21 cellular contexts compared by ENCODE assay signal in genomic region chr2:134020608-134021007, GRCh38.
A peak's percentile ranks its signal among the peaks of the same experiment; 100 is the strongest.
DNase-seq lines count a peak whose midpoint lies in the region; ATAC-seq and TF ChIP-seq lines count a peak whose summit lies in the region.
"Had no signal": no experiment of that assay in that cellular context is flagged by ENCODE, and none has a peak within 500 bp of the region (broad histone marks: within the 10 kb centered on the region; RNA-seq: fewer than 3 reads in every experiment).

No MANE protein-coding gene starts in this region.

- H3K4me2 ChIP-seq in BLaER1 treated with 17β-estradiol and CSF1 and Interleukin-3, amounts not matched to agents 10 nM and 100 nM: peak overlapping the region; percentile 29 to 86 (median 60)
- no peak overlapping the region for H3K4me2 ChIP-seq in IMR-90 (ENCODE audit: low read depth, low read length)

- H4K8ac ChIP-seq in IMR-90 (ENCODE audit: low read depth in 2 of 2, low read length in 2 of 2): no peak overlapping the region

- H3K79me1 ChIP-seq in IMR-90 (ENCODE audit: low read depth in 1 of 2, low read length in 2 of 2): no peaks in the 10 kb centered on the region

- no peak overlapping the region for H3K9ac ChIP-seq in BLaER1 treated with 17β-estradiol and CSF1 and Interleukin-3, amounts not matched to agents 10 nM and 100 nM
- H3K9ac ChIP-seq in IMR-90 (ENCODE audit: low read depth, low read length): no peak overlapping the region

- no peak overlapping the region for H2AK9ac ChIP-seq in IMR-90 (replicated peaks; ENCODE audit: low read depth, low read length, poor library complexity)

- H3K4me3 ChIP-seq in BLaER1 treated with 17β-estradiol and CSF1 and Interleukin-3, amounts not matched to agents 10 nM and 100 nM: no peak overlapping the region
- no peak overlapping the region for H3K4me3 ChIP-seq in IMR-90 (ENCODE audit: insufficient read depth, low read depth, low read length)
- H3K4me3 ChIP-seq: left lung, transverse colon had no signal

- no peak overlapping the region for H2AFZ ChIP-seq in IMR-90 (replicated peaks; ENCODE audit: low read length, poor library complexity)

- H4K20me1 ChIP-seq in BLaER1 treated with 17β-estradiol and CSF1 and Interleukin-3, amounts not matched to agents 10 nM and 100 nM: no peaks in the 10 kb centered on the region; a peak in 1 of 22 replicates
- no peaks in the 10 kb centered on the region for H4K20me1 ChIP-seq in IMR-90 (ENCODE audit: insufficient read depth, low read length)

- H2BK5ac ChIP-seq in IMR-90 (ENCODE audit: low read depth, low read length, poor library complexity, severe bottlenecking): no peak overlapping the region

- no peaks in the 10 kb centered on the region for H3K36me3 ChIP-seq in BLaER1 treated with 17β-estradiol and CSF1 and Interleukin-3, amounts not matched to agents 10 nM and 100 nM
- H3K36me3 ChIP-seq in IMR-90 (ENCODE audit: control insufficient read depth, insufficient read depth, low read length): no peaks in the 10 kb centered on the region
- H3K36me3 ChIP-seq: left lung, transverse colon had no signal

- no peak overlapping the region; the same call in 1 of the 2 replicates for H3K18ac ChIP-seq in IMR-90 (ENCODE audit: low read depth, low read length)

- dilution Hi-C loops in IMR-90 (cut with HindIII; ENCODE audit: low sequenced_read_pairs, unreplicated experiment): no loop called here

- H3K4ac ChIP-seq in IMR-90 (ENCODE audit: low read depth, low read length): no peak overlapping the region

- no CpG with 5 or more reads among the region's 3 CpGs for WGBS in IMR-90 (ENCODE audit: extremely low coverage in 2 of 2, insufficient read length in 1 of 2), 2 experiments

- H3K27ac ChIP-seq in BLaER1 treated with 17β-estradiol and CSF1 and Interleukin-3, amounts not matched to agents 10 nM and 100 nM: no peak overlapping the region
- no peak overlapping the region for H3K27ac ChIP-seq in IMR-90 (ENCODE audit: insufficient read depth, low read length)
- H3K27ac ChIP-seq: left lung, transverse colon had no signal

- peaks cover 0 to 57% (median 0%) of the 10 kb centered on the region in 11 experiments; a peak in 7 of 22 replicates for H3K27me3 ChIP-seq in BLaER1 treated with 17β-estradiol and CSF1 and Interleukin-3, amounts not matched to agents 10 nM and 100 nM
- H3K27me3 ChIP-seq in IMR-90 (ENCODE audit: control insufficient read depth, insufficient read depth, low read length): no peaks in the 10 kb centered on the region
- H3K27me3 ChIP-seq: left lung, transverse colon had no signal

- no peak overlapping the region for H4K5ac ChIP-seq in IMR-90 (ENCODE audit: low read depth, low read length)

- peaks cover 21 to 32% (median 23%) of the 10 kb centered on the region in 10 experiments for H3K4me1 ChIP-seq in BLaER1 treated with 17β-estradiol and CSF1 and Interleukin-3, amounts not matched to agents 10 nM and 100 nM
- H3K4me1 ChIP-seq in IMR-90 (ENCODE audit: control insufficient read depth, insufficient read depth, low read length): peaks cover 10% of the 10 kb centered on the region
- H3K4me1 ChIP-seq: left lung, transverse colon had no signal

- CTCF ChIA-PET in IMR-90 (lab: Yijun Ruan, JAX) (no interaction called here), HEK293T (lab: Yijun Ruan, JAX) (no interaction called here)

- peak overlapping the region; percentile 32; the same call in 1 of the 2 replicates for H2BK120ac ChIP-seq in IMR-90 (ENCODE audit: low read depth, low read length)

- TF ChIP-seq POLR2A in IMR-90 (IDR thresholded peaks at IDR 0.05; ENCODE audit: low read depth, low read length): no peak

- DNase-seq in IMR-90 (no peak), HEK293T (ENCODE audit: extremely low spot score) (no peak), DMS 273 (lab: John Stamatoyannopoulos, UW; ENCODE audit: unreplicated experiment) (no peak), omental fat pad (ENCODE audit: low spot score) (no peak)
- peak; percentile 26 for DNase-seq in central memory CD4-positive, alpha-beta T cell
- DNase-seq: activated CD4-positive, alpha-beta T cell treated with anti-CD3 and anti-CD28 coated beads, Interleukin-2, amount 10 ng/mL, durations not matched to agents 7 days and 5 days; activated T-cell treated with anti-CD3 and anti-CD28 coated beads for 4 hours; amygdala; caudate nucleus; effector CD4-positive, alpha-beta T cell; glutamatergic neuron; KG1; left lung; NCI-H1105 treated with DMSO at 0.1 percent for 48 hours; NCI-H526 treated with DMSO at 0.1 percent for 48 hours; nucleus accumbens; stimulated activated naive CD4-positive, alpha-beta T cell; transverse colon had no signal

- H2BK15ac ChIP-seq in IMR-90 (ENCODE audit: low read depth, low read length): peak overlapping the region; percentile 53; the same call in 2 of the 3 replicates

- TF ChIP-seq CTCF in IMR-90 (conservative IDR thresholded peaks at IDR 0.05; ENCODE audit: low read depth, low read length) (no peak), omental fat pad (IDR thresholded peaks at IDR 0.05) (no peak)

- no peak for TF ChIP-seq RAD21 in IMR-90 (IDR thresholded peaks at IDR 0.05; ENCODE audit: low read length)

- intact Hi-C loops in IMR-90 (cut with micrococcal nuclease): no loop called here

- peaks cover 6% of the 10 kb centered on the region; the same call in 1 of the 2 replicates for H3K9me1 ChIP-seq in IMR-90 (ENCODE audit: insufficient read depth, low read length)

- H3K56ac ChIP-seq in IMR-90 (ENCODE audit: extremely low read depth, insufficient read depth, low read length): no peak overlapping the region

- H3K23ac ChIP-seq in IMR-90 (ENCODE audit: low read depth, low read length): no peak overlapping the region

- no peaks in the 10 kb centered on the region for H3K9me3 ChIP-seq in BLaER1 treated with 17β-estradiol and CSF1 and Interleukin-3, amounts not matched to agents 10 nM and 100 nM (replicated peaks in 1 of 11)
- no peaks in the 10 kb centered on the region for H3K9me3 ChIP-seq in IMR-90 (ENCODE audit: control insufficient read depth, insufficient read depth, low read length)
- H3K9me3 ChIP-seq: left lung, transverse colon had no signal

- in situ Hi-C loops in IMR-90 (cut with MboI; ENCODE audit: low sequenced_read_pairs): no loop called here

- peak; percentile 33 for ATAC-seq in GM18861 (IDR thresholded peaks at IDR 0.05; ENCODE audit: unreplicated experiment)
- ATAC-seq in IMR-90 (ENCODE audit: low read depth): no peak
- ATAC-seq in GM19035 (IDR thresholded peaks at IDR 0.05; ENCODE audit: unreplicated experiment): no peak
- no peak for ATAC-seq in omental fat pad (ENCODE audit: low FRiP score)
- ATAC-seq: left lung had no signal

- H4K91ac ChIP-seq in IMR-90 (ENCODE audit: insufficient read depth, low read depth, low read length): no peak overlapping the region

- POLR2A ChIA-PET in IMR-90 (lab: Charles Lee; ENCODE audit: unreplicated experiment): no interaction called here
- POLR2A ChIA-PET in HEK293T (lab: Yijun Ruan, JAX): no interaction called here

- H2BK20ac ChIP-seq in IMR-90 (ENCODE audit: low read depth, low read length): peak overlapping the region; percentile 40; the same call in 1 of the 2 replicates

- 0 out of 2 replicates have a peak overlapping the region, but pooled peaks have one; percentile 51 for H2AK5ac ChIP-seq in IMR-90 (ENCODE audit: low read depth, low read length)

- BruUV-seq in IMR-90 (replicated peaks; lab: Mats Ljungman, UMichigan): no TSS peak

- H3K14ac ChIP-seq in IMR-90 (replicated peaks; ENCODE audit: low read depth, low read length): no peak overlapping the region

TF ChIP-seq in IMR-90, 13 proteins besides CTCF, POLR2A, EP300 and RAD21 (continues in another document):
- no peak for TF ChIP-seq MAFK (IDR thresholded peaks at IDR 0.05; ENCODE audit: low read depth, low read length)
- TF ChIP-seq, protein P1, sequence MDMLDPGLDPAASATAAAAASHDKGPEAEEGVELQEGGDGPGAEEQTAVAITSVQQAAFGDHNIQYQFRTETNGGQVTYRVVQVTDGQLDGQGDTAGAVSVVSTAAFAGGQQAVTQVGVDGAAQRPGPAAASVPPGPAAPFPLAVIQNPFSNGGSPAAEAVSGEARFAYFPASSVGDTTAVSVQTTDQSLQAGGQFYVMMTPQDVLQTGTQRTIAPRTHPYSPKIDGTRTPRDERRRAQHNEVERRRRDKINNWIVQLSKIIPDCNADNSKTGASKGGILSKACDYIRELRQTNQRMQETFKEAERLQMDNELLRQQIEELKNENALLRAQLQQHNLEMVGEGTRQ (IDR thresholded peaks at IDR 0.05; ENCODE audit: low read depth, low read length): no peak
- no peak for TF ChIP-seq MAZ (IDR thresholded peaks at IDR 0.05; ENCODE audit: borderline replicate concordance, low read depth, low read length)
- TF ChIP-seq FOS (IDR thresholded peaks at IDR 0.05; ENCODE audit: low read depth, low read length): no peak
- TF ChIP-seq RFX5 (IDR thresholded peaks at IDR 0.05; ENCODE audit: low read depth, low read length): no peak
- no peak for TF ChIP-seq RCOR1 (IDR thresholded peaks at IDR 0.05; ENCODE audit: insufficient replicate concordance, low read length)
- TF ChIP-seq CHD1 (IDR thresholded peaks at IDR 0.05; ENCODE audit: low read depth, low read length): no peak
- TF ChIP-seq SMC3 (IDR thresholded peaks at IDR 0.05; ENCODE audit: low read depth, low read length): no peak

TF ChIP-seq in HEK293T, 16 proteins besides CTCF, POLR2A, EP300 and RAD21:
- TF ChIP-seq TARDBP (IDR thresholded peaks at IDR 0.05) (no peak), PKNOX1 (IDR thresholded peaks at IDR 0.05) (no peak), L3MBTL2 (conservative IDR thresholded peaks at IDR 0.05) (no peak), NFRKB (IDR thresholded peaks at IDR 0.05) (no peak), LEF1 (IDR thresholded peaks at IDR 0.05; ENCODE audit: borderline replicate concordance) (no peak), SUZ12 (IDR thresholded peaks at IDR 0.05) (no peak), FOXM1 (IDR thresholded peaks at IDR 0.05; ENCODE audit: borderline replicate concordance) (no peak), BHLHE40 (IDR thresholded peaks at IDR 0.05; ENCODE audit: borderline replicate concordance) (no peak), CTBP1 (IDR thresholded peaks at IDR 0.05; ENCODE audit: borderline replicate concordance) (no peak), FOXK2 (IDR thresholded peaks at IDR 0.05) (no peak), SP1 (IDR thresholded peaks at IDR 0.05) (no peak), ARNT (IDR thresholded peaks at IDR 0.05) (no peak)
